7 cellular contexts compared by ENCODE assay signal in the genomic region with DNA sequence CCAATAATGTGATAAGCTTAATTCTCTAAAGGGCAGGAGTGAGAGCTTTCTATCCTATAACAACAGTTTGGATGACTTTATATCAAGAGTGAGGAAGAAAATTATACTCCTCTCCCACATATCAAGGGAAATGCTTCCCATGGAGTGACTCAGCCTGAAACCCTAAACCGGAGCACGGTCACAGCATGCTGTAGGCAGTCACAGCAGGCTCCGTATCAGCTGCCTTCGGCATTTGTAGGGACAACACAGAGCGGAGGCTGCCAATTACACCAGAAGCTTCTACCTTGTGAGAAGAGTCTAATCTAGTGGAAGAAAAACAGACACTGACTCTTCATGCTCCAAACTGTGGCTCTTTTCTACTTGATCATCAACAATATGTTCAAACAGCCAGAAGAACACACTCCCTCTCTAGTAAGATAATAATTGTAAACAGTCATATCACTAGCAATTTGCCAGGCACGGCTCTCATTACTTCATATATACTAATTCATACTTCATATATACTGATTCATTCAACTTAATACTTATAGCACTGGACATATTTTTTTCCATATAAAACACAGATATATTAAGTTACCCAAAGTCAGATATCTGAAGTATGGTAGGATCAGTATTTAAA.
DNase-seq lines count a peak whose midpoint lies in the region; ATAC-seq and TF ChIP-seq lines count a peak whose summit lies in the region.

No MANE protein-coding gene starts in this region.

- DNase-seq in NCI-H1092 (lab: John Stamatoyannopoulos, UW), result peak; percentile 75
- DNase-seq in SK-MEL-5 (ENCODE audit: low read depth, low spot score), result peak; percentile 17
- peak; percentile 38 to 39 for DNase-seq in heart right ventricle
- DNase-seq in superior temporal gyrus (ENCODE audit: extremely low spot score), result peak; percentile 60
- no peak for DNase-seq in stimulated activated CD4-positive, alpha-beta T cell treated with anti-CD3 and anti-CD28 coated beads, Interleukin-15, amount 100 ng/mL, for 24 hours
- DNase-seq in ovary, result no peak

- in situ Hi-C loops in SK-MEL-5 (cut with HindIII; ENCODE audit: low pct_unique_long_range_greater_than_20kb, low sequenced_read_pairs), result no loop called here

- peak overlapping the region in 1 of 10 donors; percentile 2 for H3K4me3 ChIP-seq in heart right ventricle
- H3K4me3 ChIP-seq in ovary, result no peak overlapping the region

- H3K27ac ChIP-seq in heart right ventricle, result peak overlapping the region in 9 of 10 donors; percentile 45 to 84 (median 72)
- no peak overlapping the region for H3K27ac ChIP-seq in ovary

- H3K9me3 ChIP-seq in heart right ventricle (peaks cover 0 to 4% (median 0%) of the 10 kb centered on the region in 11 donors), ovary (no peaks in the 10 kb centered on the region)

- TF ChIP-seq POLR2A in ovary (IDR thresholded peaks at IDR 0.05), result no peak

- no peaks in the 10 kb centered on the region for H3K27me3 ChIP-seq in heart right ventricle
- H3K27me3 ChIP-seq in ovary, result no peaks in the 10 kb centered on the region

- H3K4me1 ChIP-seq in heart right ventricle (peaks cover 0 to 51% (median 20%) of the 10 kb centered on the region in 9 donors), ovary (ENCODE audit: insufficient read depth) (no peaks in the 10 kb centered on the region)

- 9 to 18% methylated on average over 6 of the region's 6 CpGs for WGBS in heart right ventricle, 2 donors
- 2 to 14% (median 5%) methylated on average over 6 of the region's 6 CpGs for WGBS in ovary, 3 donors

- TF ChIP-seq CTCF in heart right ventricle (IDR thresholded peaks at IDR 0.05) (no peak), ovary (IDR thresholded peaks at IDR 0.05) (no peak)

- ATAC-seq in heart right ventricle (peak; percentile 78 to 94 (median 92)), HG03460 (IDR thresholded peaks at IDR 0.05; ENCODE audit: unreplicated experiment) (no peak)

- no peak for TF ChIP-seq EP300 in ovary (IDR thresholded peaks at IDR 0.05)

- H3K36me3 ChIP-seq in heart right ventricle (no peaks in the 10 kb centered on the region), ovary (no peaks in the 10 kb centered on the region)

- intact Hi-C loops in heart right ventricle (cut with DNase I) (loop anchor here in 1 of 10 donors (5.0 kb wide), 1 partner anchor 74 kb away; no protein-coding TSS in a partner anchor), ovary (cut with DNase I) (no loop called here)

Comparison
In these comparisons a context has a peak if more than half of its experiments do, and no peak if none do; other contexts are left out.
1. DNase-seq: peak in NCI-H1092 (single experiment), SK-MEL-5 (single experiment), heart right ventricle (2 of 2) and superior temporal gyrus (single experiment); none in stimulated activated CD4-positive, alpha-beta T cell treated with anti-CD3 and anti-CD28 coated beads, Interleukin-15, amount 100 ng/mL, for 24 hours (single experiment) and ovary (0 of 5).
2. H3K27ac ChIP-seq: peak in heart right ventricle (9 of 10); none in ovary (0 of 2).